Comparison of ENCODE assay signal across 12 cellular contexts in the genomic region with DNA sequence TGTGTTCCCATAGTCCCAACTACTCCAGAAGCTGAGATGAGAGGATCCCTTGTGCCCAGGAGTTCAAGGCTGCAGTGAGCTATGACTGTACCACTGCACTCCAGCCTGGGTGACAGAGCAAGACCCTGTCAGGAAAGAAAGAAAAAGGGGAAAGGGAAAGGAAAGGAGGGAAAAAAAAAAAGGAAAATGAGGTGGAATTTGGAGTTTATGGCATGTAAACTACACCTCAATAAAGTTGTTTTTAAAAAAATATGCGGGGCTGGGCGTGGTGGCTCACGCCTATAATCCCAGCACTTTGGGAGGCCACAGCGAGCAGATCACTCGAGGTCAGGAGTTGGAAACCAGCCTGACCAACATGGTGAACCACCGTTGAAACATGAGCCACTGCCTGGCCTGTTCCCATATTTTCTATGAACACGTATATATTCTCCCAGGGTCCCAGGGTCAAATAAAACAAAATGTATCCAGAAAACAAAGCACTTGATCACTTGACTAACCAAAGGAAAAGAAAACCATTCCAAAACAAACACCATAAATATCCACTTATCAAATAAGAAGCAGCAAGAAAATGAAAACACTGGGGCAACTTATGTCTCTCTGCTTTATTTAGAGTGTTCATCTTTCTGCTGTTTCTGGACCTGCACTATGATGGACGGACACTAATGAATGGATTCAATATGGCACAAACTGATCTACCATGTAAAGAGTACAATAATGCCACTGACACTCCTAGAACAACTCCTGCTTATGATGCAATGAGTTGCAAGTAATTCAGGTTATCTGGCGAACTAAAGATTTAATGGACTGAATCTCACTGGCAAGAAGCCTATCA. TPM values are rescaled to one million over a fixed set of nuclear protein-coding genes. Genes with fewer than 3 reads are reported as not detected.
DNase-seq lines count a peak whose midpoint lies in the region; ATAC-seq and TF ChIP-seq lines count a peak whose summit lies in the region.
"Had no signal": no experiment of that assay in that cellular context is flagged by ENCODE, and none has a peak within 500 bp of the region (broad histone marks: within the 10 kb centered on the region; RNA-seq: fewer than 3 reads in every experiment).

No MANE protein-coding gene starts in this region.

- no peaks in the 10 kb centered on the region for H3K27me3 ChIP-seq in sigmoid colon
- H3K27me3 ChIP-seq: body of pancreas had no signal

- no peaks in the 10 kb centered on the region for H3K36me3 ChIP-seq in sigmoid colon

- H3K4me3 ChIP-seq in sigmoid colon: peak overlapping the region in 1 of 4 donors; percentile 29
- H3K4me3 ChIP-seq: body of pancreas had no signal

- peak overlapping the region; percentile 83 for H3K4me3 Mint-ChIP-seq in stimulated activated naive CD8-positive, alpha-beta T cell treated with anti-CD3 and anti-CD28 coated beads, Interleukin-15, Interleukin-2, amounts not matched to agents 100 ng/mL and 50 ng/mL, for 24 hours
- H3K4me3 Mint-ChIP-seq in activated naive CD8-positive, alpha-beta T cell: peak overlapping the region; percentile 81
- peak overlapping the region; percentile 79 to 87 (median 87) for H3K4me3 Mint-ChIP-seq in immature natural killer cell

- no peaks in the 10 kb centered on the region for H3K27me3 Mint-ChIP-seq in stimulated activated naive CD8-positive, alpha-beta T cell treated with anti-CD3 and anti-CD28 coated beads, Interleukin-15, Interleukin-2, amounts not matched to agents 100 ng/mL and 50 ng/mL, for 24 hours
- H3K27me3 Mint-ChIP-seq in activated naive CD8-positive, alpha-beta T cell: no peaks in the 10 kb centered on the region
- H3K27me3 Mint-ChIP-seq in immature natural killer cell (ENCODE audit: low read depth in 3 of 3): peaks cover 0 to under 1% (median 0%) of the 10 kb centered on the region in 3 donors

- H3K4me1 Mint-ChIP-seq in stimulated activated naive CD8-positive, alpha-beta T cell treated with anti-CD3 and anti-CD28 coated beads, Interleukin-15, Interleukin-2, amounts not matched to agents 100 ng/mL and 50 ng/mL, for 24 hours (ENCODE audit: low read depth): peaks cover 89% of the 10 kb centered on the region
- H3K4me1 Mint-ChIP-seq in activated naive CD8-positive, alpha-beta T cell (ENCODE audit: low read depth): peaks cover 76% of the 10 kb centered on the region
- H3K4me1 Mint-ChIP-seq in immature natural killer cell: peaks cover 63 to 72% of the 10 kb centered on the region in 2 donors

- TF ChIP-seq POLR2A in sigmoid colon (IDR thresholded peaks at IDR 0.05): no peak

- no peak for TF ChIP-seq CTCF in sigmoid colon (IDR thresholded peaks at IDR 0.05)

- no peak for DNase-seq in stimulated activated naive CD8-positive, alpha-beta T cell treated with anti-CD3 and anti-CD28 coated beads, Interleukin-15, Interleukin-2, amounts not matched to agents 100 U/mL and 50 U/mL, for 24 hours
- DNase-seq in immature natural killer cell: no peak
- DNase-seq in NCI-H69 (lab: John Stamatoyannopoulos, UW): no peak
- DNase-seq in SKM-1 (lab: John Stamatoyannopoulos, UW; ENCODE audit: unreplicated experiment): no peak
- DNase-seq in sigmoid colon: no peak
- DNase-seq in D341Med (ENCODE audit: low spot score): no peak
- DNase-seq: Calu3, NCI-H1694 treated with DMSO at 0.1 percent for 48 hours, small intestine had no signal

- no peaks in the 10 kb centered on the region for H3K9me3 ChIP-seq in sigmoid colon
- H3K9me3 ChIP-seq: body of pancreas had no signal

- ATAC-seq in stimulated activated naive CD8-positive, alpha-beta T cell treated with anti-CD3 and anti-CD28 coated beads, Interleukin-15, Interleukin-2, amounts not matched to agents 100 U/mL and 50 U/mL, for 24 hours: no peak
- ATAC-seq: body of pancreas had no signal

- WGBS in sigmoid colon, 2 donors: 74 to 88% methylated on average over 9 of the region's 9 CpGs

- no peak for TF ChIP-seq EP300 in sigmoid colon (IDR thresholded peaks at IDR 0.05)

- H3K9me3 Mint-ChIP-seq in stimulated activated naive CD8-positive, alpha-beta T cell treated with anti-CD3 and anti-CD28 coated beads, Interleukin-15, Interleukin-2, amounts not matched to agents 100 ng/mL and 50 ng/mL, for 24 hours: no peaks in the 10 kb centered on the region
- H3K9me3 Mint-ChIP-seq in activated naive CD8-positive, alpha-beta T cell (ENCODE audit: low read depth): no peaks in the 10 kb centered on the region
- no peaks in the 10 kb centered on the region for H3K9me3 Mint-ChIP-seq in immature natural killer cell

- peak overlapping the region in 1 of 4 donors; percentile 4 for H3K27ac ChIP-seq in sigmoid colon

- intact Hi-C loops in sigmoid colon (cut with DNase I): no loop called here

- H3K36me3 Mint-ChIP-seq in stimulated activated naive CD8-positive, alpha-beta T cell treated with anti-CD3 and anti-CD28 coated beads, Interleukin-15, Interleukin-2, amounts not matched to agents 100 ng/mL and 50 ng/mL, for 24 hours (ENCODE audit: low read depth): peaks cover 29% of the 10 kb centered on the region
- H3K36me3 Mint-ChIP-seq in activated naive CD8-positive, alpha-beta T cell: peaks cover 7% of the 10 kb centered on the region
- H3K36me3 Mint-ChIP-seq in immature natural killer cell: peaks cover 0 to 9% (median 4%) of the 10 kb centered on the region in 3 donors

- H3K4me1 ChIP-seq in sigmoid colon: no peaks in the 10 kb centered on the region
- H3K4me1 ChIP-seq: body of pancreas had no signal

- peak overlapping the region; percentile 92 for H3K27ac Mint-ChIP-seq in stimulated activated naive CD8-positive, alpha-beta T cell treated with anti-CD3 and anti-CD28 coated beads, Interleukin-15, Interleukin-2, amounts not matched to agents 100 ng/mL and 50 ng/mL, for 24 hours
- peak overlapping the region; percentile 69 for H3K27ac Mint-ChIP-seq in activated naive CD8-positive, alpha-beta T cell
- H3K27ac Mint-ChIP-seq in immature natural killer cell: peak overlapping the region; percentile 67 to 89 (median 87)

RNA-seq across cellular contexts. Expression of a gene that starts 56.8 kb away (rescaled TPM):
- 10 to 100 TPM in 1 of 3 donors, 1 to 10 TPM in 2; 3.1 to 15.6 (median 4.7) TPM for polyA plus RNA-seq in immature natural killer cell
- 10 to 100 TPM; 10.7 to 15.5 (median 14.4) TPM for total RNA-seq in sigmoid colon
- polyA plus RNA-seq in sigmoid colon: 1 to 10 TPM; 1.8 to 7.1 (median 2.5) TPM
